In genomic region chr2:147428348-147428747, GRCh38 we compare ENCODE assay signal across 33 cellular contexts.
"Had no signal": no experiment of that assay in that cellular context is flagged by ENCODE, and none has a peak within 500 bp of the region (broad histone marks: within the 10 kb centered on the region; RNA-seq: fewer than 3 reads in every experiment).

No MANE protein-coding gene starts in this region.

- H3K9me3 ChIP-seq: adrenal gland, body of pancreas, breast epithelium, SJSA1 had no signal

- H3K4me1 Mint-ChIP-seq: activated B cell treated with CpG ODN at 0.5 μM for 24 hours, T-cell had no signal

- H3K27me3 Mint-ChIP-seq: activated CD4-positive, alpha-beta memory T cell treated with anti-CD3 and anti-CD28 coated beads for 36 hours; T-cell had no signal

- H3K4me1 ChIP-seq: adrenal gland, breast epithelium, SJSA1 had no signal

- H3K4me3 ChIP-seq: adrenal gland, body of pancreas, breast epithelium, coronary artery, SJSA1 had no signal

- H3K9me3 Mint-ChIP-seq: activated B cell treated with CpG ODN at 0.5 μM for 24 hours; activated CD4-positive, alpha-beta memory T cell treated with anti-CD3 and anti-CD28 coated beads for 36 hours; activated naive CD4-positive, alpha-beta T cell treated with anti-CD3 and anti-CD28 coated beads for 36 hours; activated naive CD4-positive, alpha-beta T cell treated with anti-CD3 and anti-CD28 coated beads, Interleukin-2, amount 50 U/mL, for 72 hours; activated T-cell treated with anti-CD3 and anti-CD28 coated beads, Interleukin-2, amount 50 U/mL, for 4 hours; activated T-helper 1 cell treated with anti-CD3 and anti-CD28 coated beads, Interleukin-12 subunit alpha, Interleukin-12 subunit beta, Interleukin-2, Interleukin-4 antibody, amounts not matched to agents 30 ng/mL and 10 ng/mL and 1 ng/mL, durations not matched to agents 14 hours and 24 hours and 36 hours; T-cell had no signal

- H3K36me3 ChIP-seq: adrenal gland, breast epithelium, SJSA1 had no signal

- H3K27ac Mint-ChIP-seq: activated B cell treated with CpG ODN at 0.5 μM for 24 hours; activated CD4-positive, alpha-beta memory T cell treated with anti-CD3 and anti-CD28 coated beads for 36 hours; activated naive CD4-positive, alpha-beta T cell treated with anti-CD3 and anti-CD28 coated beads for 36 hours; activated naive CD4-positive, alpha-beta T cell treated with anti-CD3 and anti-CD28 coated beads, Interleukin-2, amount 50 U/mL, for 72 hours; activated T-helper 1 cell treated with anti-CD3 and anti-CD28 coated beads, Interleukin-12 subunit alpha, Interleukin-12 subunit beta, Interleukin-2, Interleukin-4 antibody, amounts not matched to agents 30 ng/mL and 10 ng/mL and 1 ng/mL, durations not matched to agents 14 hours and 24 hours and 36 hours; T-cell had no signal

- FAIRE-seq: astrocyte had no signal

- H3K4me3 Mint-ChIP-seq: activated B cell treated with CpG ODN at 0.5 μM for 24 hours; activated CD4-positive, alpha-beta memory T cell treated with anti-CD3 and anti-CD28 coated beads for 36 hours; activated naive CD4-positive, alpha-beta T cell treated with anti-CD3 and anti-CD28 coated beads for 36 hours; activated T-cell treated with anti-CD3 and anti-CD28 coated beads, Interleukin-2, amount 50 U/mL, for 4 hours; activated T-helper 1 cell treated with anti-CD3 and anti-CD28 coated beads, Interleukin-12 subunit alpha, Interleukin-12 subunit beta, Interleukin-2, Interleukin-4 antibody, amounts not matched to agents 30 ng/mL and 10 ng/mL and 1 ng/mL, durations not matched to agents 14 hours and 24 hours and 36 hours; T-cell had no signal

- H3K27me3 ChIP-seq: adrenal gland, body of pancreas, breast epithelium, SJSA1 had no signal

- ATAC-seq: activated naive CD4-positive, alpha-beta T cell treated with anti-CD3 and anti-CD28 coated beads, Interleukin-2, amount 50 U/mL, for 72 hours; activated T-cell treated with anti-CD3 and anti-CD28 coated beads, Interleukin-2, amount 50 U/mL, for 4 hours; body of pancreas; Panc1; SK-N-SH treated with all-trans-retinoic acid at 6 μM for 48 hours; T-cell had no signal

- DNase-seq: activated B cell treated with CpG ODN at 0.5 μM for 24 hours; activated CD4-positive, alpha-beta memory T cell treated with anti-CD3 and anti-CD28 coated beads for 36 hours; activated CD4-positive, alpha-beta T cell treated with anti-CD3 and anti-CD28 coated beads for 4 hours; activated CD4-positive, alpha-beta T cell treated with anti-CD3 and anti-CD28 coated beads, Interleukin-2, amount 50 U/mL, for 1 hour; activated CD4-positive, CD25-positive, alpha-beta regulatory T cell treated with anti-CD3 and anti-CD28 coated beads, Interleukin-2, amount 50 U/mL, for 72 hours; activated CD8-positive, alpha-beta memory T cell treated with anti-CD3 and anti-CD28 coated beads, Interleukin-2, amount 50 U/mL, for 4 hours; activated gamma-delta T cell treated with Interleukin-2 at 50 U/mL for 16 hours; activated naive CD4-positive, alpha-beta T cell treated with anti-CD3 and anti-CD28 coated beads for 36 hours; activated T-cell treated with anti-CD3 and anti-CD28 coated beads for 4 hours; activated T-cell treated with anti-CD3 and anti-CD28 coated beads, Interleukin-2, amount 50 U/mL, for 4 hours; adrenal gland; body of pancreas; Kasumi-1; MM.1S; MV-4-11; NCI-H1092 treated with DMSO at 0.1 percent for 48 hours; NCI-H1417 treated with DMSO at 0.1 percent for 48 hours; NCI-H187 treated with DMSO at 0.1 percent for 48 hours; NCI-H2081; NCI-H345; NCI-H524 treated with DMSO at 0.1 percent for 48 hours; SHP77 treated with DMSO at 0.1 percent for 48 hours; T-cell; T-helper 2 cell; T1000 had no signal

- H3K27ac ChIP-seq: adrenal gland, body of pancreas, breast epithelium, coronary artery, SJSA1 had no signal

- H3K36me3 Mint-ChIP-seq: activated CD4-positive, alpha-beta memory T cell treated with anti-CD3 and anti-CD28 coated beads for 36 hours; activated naive CD4-positive, alpha-beta T cell treated with anti-CD3 and anti-CD28 coated beads, Interleukin-2, amount 50 U/mL, for 72 hours; T-cell had no signal
